Comparison of ENCODE assay signal across 25 cellular contexts in the genomic region with DNA sequence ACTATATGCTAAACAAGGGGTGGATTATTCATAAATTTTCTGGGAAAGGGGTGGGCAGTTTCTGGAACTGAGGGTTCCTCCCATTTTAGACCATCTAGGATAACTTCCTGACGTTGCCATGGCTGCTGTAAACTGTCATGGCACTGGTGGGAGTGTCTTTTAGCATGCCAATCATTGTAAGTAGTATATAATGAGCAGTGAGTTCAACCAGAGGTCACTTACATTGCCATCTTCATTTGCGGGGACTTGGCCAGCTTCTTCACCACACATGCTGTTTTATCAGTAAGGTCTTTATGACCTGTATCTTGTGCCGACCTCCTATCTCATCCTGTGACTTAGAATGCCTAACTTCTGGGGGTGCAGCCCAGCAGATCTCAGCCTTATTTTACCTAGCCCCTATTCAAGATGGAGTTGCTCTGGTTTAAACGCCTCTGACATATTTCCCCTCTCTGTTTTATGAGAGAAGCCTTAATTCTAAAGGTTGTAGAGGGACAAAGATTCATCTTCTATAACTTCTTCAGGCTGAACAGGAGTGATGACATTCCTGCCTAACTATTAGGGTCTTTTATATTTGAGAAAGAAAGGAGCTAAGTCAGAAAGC.
DNase-seq lines count a peak whose midpoint lies in the region; ATAC-seq and TF ChIP-seq lines count a peak whose summit lies in the region.
"Had no signal": no experiment of that assay in that cellular context is flagged by ENCODE, and none has a peak within 500 bp of the region (broad histone marks: within the 10 kb centered on the region; RNA-seq: fewer than 3 reads in every experiment).

No MANE protein-coding gene starts in this region.

- peaks cover 0 to 4% (median 3%) of the 10 kb centered on the region in 3 donors for H3K27me3 Mint-ChIP-seq in immature natural killer cell (ENCODE audit: low read depth in 3 of 3)
- H3K27me3 Mint-ChIP-seq in type B pancreatic cell, result no peaks in the 10 kb centered on the region
- H3K27me3 Mint-ChIP-seq: activated B cell treated with CpG ODN at 0.5 μM for 24 hours; CD4-positive, alpha-beta T cell; naive thymus-derived CD8-positive, alpha-beta T cell had no signal

- H3K27ac Mint-ChIP-seq in immature natural killer cell (peak overlapping the region in 5 of 6 donors; percentile 20 to 93 (median 73)), type B pancreatic cell (peak overlapping the region; percentile 39)
- H3K27ac Mint-ChIP-seq: activated B cell treated with CpG ODN at 0.5 μM for 24 hours; activated T-helper 1 cell treated with anti-CD3 and anti-CD28 coated beads, Interleukin-12 subunit alpha, Interleukin-12 subunit beta, Interleukin-2, Interleukin-4 antibody, amounts not matched to agents 30 ng/mL and 10 ng/mL and 1 ng/mL, durations not matched to agents 14 hours and 24 hours and 36 hours; CD4-positive, alpha-beta T cell; T-helper 2 cell treated with Interferon-gamma antibody and Interleukin-4, amounts not matched to agents 5 μg/mL and 100 μg/mL, for 36 hours had no signal

- DNase-seq in NCI-H2227 (lab: John Stamatoyannopoulos, UW; ENCODE audit: unreplicated experiment), result peak; percentile 45
- DNase-seq in NCI-H2227 treated with DMSO at 0.1 percent for 48 hours (lab: John Stamatoyannopoulos, UW), result no peak
- peak; percentile 53 for DNase-seq in amniotic epithelial cell (ENCODE audit: low read depth)
- no peak for DNase-seq in immature natural killer cell
- DNase-seq in type B pancreatic cell (ENCODE audit: extremely low spot score, unreplicated experiment), result no peak
- DNase-seq: 8988T; activated B cell treated with CpG ODN at 0.5 μM for 24 hours; aorta; CD4-positive, alpha-beta T cell; central memory CD4-positive, alpha-beta T cell; GF-D8; left lung; naive thymus-derived CD8-positive, alpha-beta T cell; NCI-H187 treated with DMSO at 0.1 percent for 48 hours; NCI-H345; NCI-H774; stimulated activated naive CD8-positive, alpha-beta T cell treated with anti-CD3 and anti-CD28 coated beads, Interleukin-15, Interleukin-2, amounts not matched to agents 100 U/mL and 50 U/mL, for 24 hours; thyroid gland had no signal

- H3K4me3 Mint-ChIP-seq in immature natural killer cell (peak overlapping the region in 1 of 5 donors; percentile 6), type B pancreatic cell (no peak overlapping the region)
- H3K4me3 Mint-ChIP-seq: activated B cell treated with CpG ODN at 0.5 μM for 24 hours; activated T-helper 1 cell treated with anti-CD3 and anti-CD28 coated beads, Interleukin-12 subunit alpha, Interleukin-12 subunit beta, Interleukin-2, Interleukin-4 antibody, amounts not matched to agents 30 ng/mL and 10 ng/mL and 1 ng/mL, durations not matched to agents 14 hours and 24 hours and 36 hours; CD4-positive, alpha-beta T cell; naive thymus-derived CD8-positive, alpha-beta T cell; T-helper 2 cell treated with Interferon-gamma antibody and Interleukin-4, amounts not matched to agents 5 μg/mL and 100 μg/mL, for 36 hours had no signal

- H3K9me3 Mint-ChIP-seq in immature natural killer cell, result no peaks in the 10 kb centered on the region
- H3K9me3 Mint-ChIP-seq in type B pancreatic cell, result peaks cover 4% of the 10 kb centered on the region
- H3K9me3 Mint-ChIP-seq: activated B cell treated with CpG ODN at 0.5 μM for 24 hours; activated T-helper 1 cell treated with anti-CD3 and anti-CD28 coated beads, Interleukin-12 subunit alpha, Interleukin-12 subunit beta, Interleukin-2, Interleukin-4 antibody, amounts not matched to agents 30 ng/mL and 10 ng/mL and 1 ng/mL, durations not matched to agents 14 hours and 24 hours and 36 hours; CD4-positive, alpha-beta T cell had no signal

- peaks cover 16 to 56% (median 36%) of the 10 kb centered on the region in 3 donors for H3K36me3 Mint-ChIP-seq in immature natural killer cell
- H3K36me3 Mint-ChIP-seq in type B pancreatic cell, result peaks cover 37% of the 10 kb centered on the region

- no peak for TF ChIP-seq CTCF in type B pancreatic cell (conservative IDR thresholded peaks at IDR 0.05)

- ATAC-seq in GM21515 (IDR thresholded peaks at IDR 0.05; ENCODE audit: unreplicated experiment) (no peak), GM21529 (IDR thresholded peaks at IDR 0.05; ENCODE audit: unreplicated experiment) (no peak), HG02885 (IDR thresholded peaks at IDR 0.05; ENCODE audit: poor library complexity, unreplicated experiment) (no peak)
- ATAC-seq: activated naive CD4-positive, alpha-beta T cell treated with anti-CD3 and anti-CD28 coated beads, Interleukin-2, amount 50 U/mL, for 72 hours; left lung; naive thymus-derived CD8-positive, alpha-beta T cell; sciatic nerve; stimulated activated naive CD8-positive, alpha-beta T cell treated with anti-CD3 and anti-CD28 coated beads, Interleukin-15, Interleukin-2, amounts not matched to agents 100 U/mL and 50 U/mL, for 24 hours had no signal

- H3K4me1 Mint-ChIP-seq in immature natural killer cell (peaks cover 21 to 75% of the 10 kb centered on the region in 2 donors), type B pancreatic cell (ENCODE audit: unreplicated experiment) (peaks cover 8% of the 10 kb centered on the region)

Comparison
In these comparisons a context has a peak if more than half of its experiments do, and no peak if none do; other contexts are left out.
1. DNase-seq: peak in NCI-H2227 (single experiment) and amniotic epithelial cell (single experiment); none in NCI-H2227 treated with DMSO at 0.1 percent for 48 hours (single experiment), immature natural killer cell (0 of 3) and type B pancreatic cell (single experiment).